Comparison of ENCODE assay signal across 8 cellular contexts in the genomic region with DNA sequence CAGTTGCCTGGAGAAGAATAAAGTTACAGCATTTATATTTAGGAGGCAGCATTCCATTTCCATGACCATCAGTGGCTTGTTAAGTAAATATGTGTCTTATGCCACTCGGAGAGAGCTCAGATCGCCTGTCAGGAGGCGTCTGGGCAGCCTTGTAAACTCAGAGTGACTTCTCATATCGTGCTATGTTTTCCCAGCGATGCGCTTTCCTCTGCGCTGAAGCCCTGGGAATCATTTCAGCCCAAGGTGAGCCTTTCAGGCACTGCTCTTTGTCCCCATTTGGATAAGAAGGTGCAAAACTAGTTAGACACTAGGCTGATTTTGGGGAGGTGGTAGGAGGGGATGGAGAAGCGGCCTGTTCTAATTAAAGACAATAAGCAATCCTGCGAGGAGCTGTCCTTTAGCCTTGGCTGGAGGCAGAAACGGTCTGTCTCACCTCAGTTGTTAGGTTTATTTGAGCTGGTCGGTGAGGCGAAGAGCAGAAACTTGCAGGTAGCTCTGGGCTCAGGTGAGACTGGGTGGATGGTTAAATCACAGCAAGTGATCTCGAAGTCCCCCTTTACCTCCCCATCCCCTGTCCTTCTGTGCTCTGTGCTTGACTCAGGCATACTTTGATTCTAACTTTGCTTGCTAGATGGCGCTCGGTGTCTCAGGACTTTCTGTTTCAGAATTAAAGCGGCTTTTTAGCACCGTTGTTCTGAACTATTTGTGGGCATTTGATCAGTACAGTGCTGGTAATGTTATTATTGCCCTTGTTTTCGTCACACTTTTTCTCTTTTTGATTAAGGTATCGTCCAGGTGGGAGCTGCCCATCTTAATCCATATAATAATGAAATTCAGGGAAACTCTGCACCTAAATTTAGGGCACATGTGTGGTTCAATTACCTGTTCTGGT. TPM values are rescaled to one million over a fixed set of nuclear protein-coding genes. Genes with fewer than 3 reads are reported as not detected.
A peak's percentile ranks its signal among the peaks of the same experiment; 100 is the strongest.
DNase-seq lines count a peak whose midpoint lies in the region; ATAC-seq and TF ChIP-seq lines count a peak whose summit lies in the region.

No MANE protein-coding gene starts in this region.

- H4K20me1 ChIP-seq in OCI-LY3 (ENCODE audit: insufficient read depth, low read length): no peaks in the 10 kb centered on the region

- H3K27ac ChIP-seq in OCI-LY3 (ENCODE audit: low read length): no peak overlapping the region

- H3K36me3 Mint-ChIP-seq in memory B cell: peaks cover 2% of the 10 kb centered on the region

- peaks cover 8% of the 10 kb centered on the region for H3K9me3 Mint-ChIP-seq in memory B cell

- peak; percentile 88 for ATAC-seq in GM18907 (IDR thresholded peaks at IDR 0.05; ENCODE audit: unreplicated experiment)
- peak; percentile 87 for ATAC-seq in HG03159 (IDR thresholded peaks at IDR 0.05; ENCODE audit: unreplicated experiment)
- peak; percentile 66 for ATAC-seq in memory B cell (ENCODE audit: low read depth)

- peak overlapping the region; percentile 63 for H3K4me3 ChIP-seq in OCI-LY3 (ENCODE audit: low read length)

- H3K27ac Mint-ChIP-seq in memory B cell: no peak overlapping the region

- H3K79me2 ChIP-seq in OCI-LY3 (ENCODE audit: low read length): no peaks in the 10 kb centered on the region

- H3K4me3 Mint-ChIP-seq in memory B cell: peak overlapping the region; percentile 43

- peak overlapping the region; percentile 82 for H3K4me2 ChIP-seq in OCI-LY3 (ENCODE audit: low read length)

- no peak overlapping the region for H3K9ac ChIP-seq in OCI-LY3 (ENCODE audit: low read length)

- peak; percentile 71 for TF ChIP-seq CTCF in OCI-LY3 (IDR thresholded peaks at IDR 0.05; ENCODE audit: low read depth, low read length)

- 0 out of 2 replicates have a peak, but pooled peaks cover 5% of the 10 kb centered on the region for H3K4me1 ChIP-seq in OCI-LY3 (ENCODE audit: low read length)

- H3K9me3 ChIP-seq in OCI-LY3 (ENCODE audit: insufficient read depth, low read length): no peaks in the 10 kb centered on the region

- no peak overlapping the region for H2AFZ ChIP-seq in OCI-LY3 (ENCODE audit: low read depth, low read length)

- H3K27me3 ChIP-seq in OCI-LY3 (ENCODE audit: low read depth, low read length): peaks cover 42% of the 10 kb centered on the region

- DNase-seq in DMS114 treated with DMSO at 0.1 percent for 48 hours (lab: John Stamatoyannopoulos, UW; ENCODE audit: unreplicated experiment) (peak; percentile 80), dermis blood vessel endothelial cell (peak; percentile 76), memory B cell (ENCODE audit: low spot score in 2 of 2) (no peak), NCI-H187 treated with DMSO at 0.1 percent for 48 hours (lab: John Stamatoyannopoulos, UW) (no peak), epidermal melanocyte (ENCODE audit: insufficient read length, low spot score) (no peak)

- no peaks in the 10 kb centered on the region for H3K36me3 ChIP-seq in OCI-LY3 (replicated peaks; ENCODE audit: low read depth, low read length)

- H3K27me3 Mint-ChIP-seq in memory B cell: peaks cover 41% of the 10 kb centered on the region

- peaks cover 15% of the 10 kb centered on the region for H3K4me1 Mint-ChIP-seq in memory B cell

RNA-seq across cellular contexts. Expression of a gene that starts 24.6 kb away (rescaled TPM):
- total RNA-seq in dermis blood vessel endothelial cell: 34.7 and 98.7 TPM in 2 replicates

RNA-seq across cellular contexts. Expression of a gene that starts 26.6 kb away (rescaled TPM):
- total RNA-seq in dermis blood vessel endothelial cell: 11.2 and 18.4 TPM in 2 replicates

Comparison
In these comparisons a context has a peak if more than half of its experiments do, and no peak if none do; other contexts are left out.
1. DNase-seq: peak in DMS114 treated with DMSO at 0.1 percent for 48 hours (single experiment) and dermis blood vessel endothelial cell (single experiment); none in memory B cell (0 of 2), NCI-H187 treated with DMSO at 0.1 percent for 48 hours (single experiment) and epidermal melanocyte (single experiment).
2. Peak in every context shown above with its lines, with median percentiles within 50 percentile points of each other: ATAC-seq.